In genomic region chr11:102927624-102927990, GRCh38 we compare ENCODE assay signal across 29 cellular contexts. TPM values are rescaled to one million over a fixed set of nuclear protein-coding genes. Genes with fewer than 3 reads are reported as not detected.
"Had no signal": no experiment of that assay in that cellular context is flagged by ENCODE, and none has a peak within 500 bp of the region (broad histone marks: within the 10 kb centered on the region; RNA-seq: fewer than 3 reads in every experiment).

No MANE protein-coding gene starts in this region.

- H3K36me3 ChIP-seq: esophagus squamous epithelium, prostate gland, sigmoid colon, spleen, suprapubic skin, transverse colon, vagina had no signal

- H3K4me1 ChIP-seq: esophagus squamous epithelium, prostate gland, sigmoid colon, vagina had no signal

- H3K4me1 Mint-ChIP-seq: naive thymus-derived CD8-positive, alpha-beta T cell; nephron progenitor cell had no signal

- H3K36me3 Mint-ChIP-seq: naive thymus-derived CD8-positive, alpha-beta T cell; stimulated activated naive B cell treated with anti-CD40 and anti-IgM and Interleukin-4, amounts not matched to agents 10 μg/mL and 1 μg/mL and 100 μg/mL, for 72 hours had no signal

- DNase-seq: cortex of kidney; effector memory CD8-positive, alpha-beta T cell; erythroblast; esophagus squamous epithelium; mammary epithelial cell; mesendoderm; midbrain; naive thymus-derived CD8-positive, alpha-beta T cell; nephron progenitor cell; right cardiac atrium; sigmoid colon; spleen; stimulated activated CD4-positive, alpha-beta T cell treated with anti-CD3 and anti-CD28 coated beads, Interleukin-15, amount 100 ng/mL, for 24 hours; stimulated activated CD4-positive, alpha-beta T cell treated with anti-CD3 and anti-CD28 coated beads, Interleukin-2, amount 100 ng/mL, for 48 hours; stimulated activated naive B cell treated with anti-CD40 and anti-IgM and Interleukin-4, amounts not matched to agents 10 μg/mL and 1 μg/mL and 100 μg/mL, for 72 hours; transverse colon had no signal

- H3K27ac ChIP-seq: esophagus squamous epithelium, prostate gland, sigmoid colon, suprapubic skin, transverse colon, vagina had no signal

- H3K9me3 Mint-ChIP-seq: effector memory CD8-positive, alpha-beta T cell; naive thymus-derived CD8-positive, alpha-beta T cell; nephron progenitor cell; stimulated activated naive B cell treated with anti-CD40 and anti-IgM and Interleukin-4, amounts not matched to agents 10 μg/mL and 1 μg/mL and 100 μg/mL, for 72 hours; stimulated activated naive CD8-positive, alpha-beta T cell treated with anti-CD3 and anti-CD28 coated beads, Interleukin-15, Interleukin-2, amounts not matched to agents 100 ng/mL and 50 ng/mL, for 24 hours had no signal

- ATAC-seq: effector memory CD8-positive, alpha-beta T cell; naive thymus-derived CD8-positive, alpha-beta T cell; right cardiac atrium; stimulated activated naive B cell treated with anti-CD40 and anti-IgM and Interleukin-4, amounts not matched to agents 10 μg/mL and 1 μg/mL and 100 μg/mL, for 72 hours had no signal

- H3K9me3 ChIP-seq: esophagus squamous epithelium, prostate gland, sigmoid colon, spleen, suprapubic skin, transverse colon, vagina had no signal

- H3K4me3 Mint-ChIP-seq: effector memory CD8-positive, alpha-beta T cell; naive thymus-derived CD8-positive, alpha-beta T cell; nephron progenitor cell; stimulated activated naive B cell treated with anti-CD40 and anti-IgM and Interleukin-4, amounts not matched to agents 10 μg/mL and 1 μg/mL and 100 μg/mL, for 72 hours; stimulated activated naive CD8-positive, alpha-beta T cell treated with anti-CD3 and anti-CD28 coated beads, Interleukin-15, Interleukin-2, amounts not matched to agents 100 ng/mL and 50 ng/mL, for 24 hours had no signal

- H3K27me3 ChIP-seq: sigmoid colon, spleen, transverse colon, vagina had no signal

- H3K4me3 ChIP-seq: esophagus squamous epithelium, prostate gland, sigmoid colon, skin epidermis, spleen, suprapubic skin, transverse colon, vagina had no signal

- H3K27ac Mint-ChIP-seq: effector memory CD8-positive, alpha-beta T cell; naive thymus-derived CD8-positive, alpha-beta T cell; nephron progenitor cell; stimulated activated naive B cell treated with anti-CD40 and anti-IgM and Interleukin-4, amounts not matched to agents 10 μg/mL and 1 μg/mL and 100 μg/mL, for 72 hours; stimulated activated naive CD8-positive, alpha-beta T cell treated with anti-CD3 and anti-CD28 coated beads, Interleukin-15, Interleukin-2, amounts not matched to agents 100 ng/mL and 50 ng/mL, for 24 hours had no signal

RNA-seq across cellular contexts. Expression of gene MMP13, which starts 27.9 kb away (rescaled TPM):
- total RNA-seq: dermis microvascular lymphatic vessel endothelial cell; esophagus squamous epithelium; fibroblast of villous mesenchyme; frontal cortex; liver; mucosa of gallbladder; naive thymus-derived CD8-positive, alpha-beta T cell; renal cortical epithelial cell; right cardiac atrium; sigmoid colon; spleen; transverse colon; ureter had no signal
- polyA plus RNA-seq: liver; naive thymus-derived CD8-positive, alpha-beta T cell; right cardiac atrium; spleen had no signal

RNA-seq across cellular contexts. Expression of gene MMP12, which starts 52.8 kb away (rescaled TPM):
- total RNA-seq: dermis microvascular lymphatic vessel endothelial cell; frontal cortex; liver; mammary epithelial cell; naive thymus-derived CD8-positive, alpha-beta T cell; osteocyte; prostate gland; right cardiac atrium; suprapubic skin; ureter; vagina had no signal
- polyA plus RNA-seq: liver; naive thymus-derived CD8-positive, alpha-beta T cell; right cardiac atrium had no signal
